ENCODE assay signal across 11 cellular contexts in genomic region chr2:109209412-109209811, GRCh38.
DNase-seq lines count a peak whose midpoint lies in the region; ATAC-seq, FAIRE-seq and TF ChIP-seq lines count a peak whose summit lies in the region.
"Had no signal": no experiment of that assay in that cellular context is flagged by ENCODE, and none has a peak within 500 bp of the region (broad histone marks: within the 10 kb centered on the region; RNA-seq: fewer than 3 reads in every experiment).

No MANE protein-coding gene starts in this region.

- no peaks in the 10 kb centered on the region for H3K27me3 ChIP-seq in RWPE2 (ENCODE audit: insufficient read depth, poor library complexity, severe bottlenecking)
- no peaks in the 10 kb centered on the region for H3K27me3 ChIP-seq in pancreas
- no peaks in the 10 kb centered on the region for H3K27me3 ChIP-seq in WERI-Rb-1 (ENCODE audit: insufficient read depth, low read depth, severe bottlenecking)
- no peaks in the 10 kb centered on the region for H3K27me3 ChIP-seq in Peyer's patch

- ATAC-seq in RWPE2 (ENCODE audit: low read depth) (peak; percentile 72), pancreas (peak; percentile 60 to 78 (median 69)), GM19455 (IDR thresholded peaks at IDR 0.05; ENCODE audit: unreplicated experiment) (no peak), GM21825 (IDR thresholded peaks at IDR 0.05; ENCODE audit: unreplicated experiment) (no peak)

- DNase-seq in EL (peak; percentile 78), RWPE2 (ENCODE audit: low spot score) (no peak), fibroblast of mammary gland (ENCODE audit: low read depth) (peak; percentile 82), pancreas (no peak), WERI-Rb-1 (no peak), Peyer's patch (no peak)
- DNase-seq: NCI-H1092, substantia nigra had no signal

- H3K27ac ChIP-seq in RWPE2 (ENCODE audit: poor library complexity, severe bottlenecking) (peak overlapping the region; percentile 78), pancreas (peak overlapping the region in 3 of 4 donors; percentile 31 to 47 (median 46)), WERI-Rb-1 (no peak overlapping the region), Peyer's patch (no peak overlapping the region)

- H3K4me3 ChIP-seq in RWPE2 (ENCODE audit: severe bottlenecking) (no peak overlapping the region), fibroblast of mammary gland (ENCODE audit: control insufficient read depth, low read depth, low read length) (no peak overlapping the region), pancreas (no peak overlapping the region), WERI-Rb-1 (ENCODE audit: low read depth, low read length) (no peak overlapping the region), Peyer's patch (no peak overlapping the region)

- WGBS in pancreas, 2 donors: 32 to 33% methylated on average over 4 of the region's 4 CpGs

- peaks cover 38% of the 10 kb centered on the region for H3K4me1 ChIP-seq in RWPE2 (ENCODE audit: insufficient read depth, poor library complexity, severe bottlenecking)
- H3K4me1 ChIP-seq in pancreas: peaks cover 0 to 6% (median 5%) of the 10 kb centered on the region in 3 donors
- H3K4me1 ChIP-seq in Peyer's patch: peaks cover 0 to 11% (median 2%) of the 10 kb centered on the region in 4 donors

- intact Hi-C loops in pancreas (cut with DNase I): no loop called here

- H3K36me3 ChIP-seq in RWPE2 (ENCODE audit: low read depth) (no peaks in the 10 kb centered on the region), pancreas (no peaks in the 10 kb centered on the region), WERI-Rb-1 (no peaks in the 10 kb centered on the region), Peyer's patch (no peaks in the 10 kb centered on the region)

- no peak for TF ChIP-seq POLR2A in Peyer's patch (IDR thresholded peaks at IDR 0.05)

- FAIRE-seq in pancreas (lab: Jason Lieb, UNC): no peak
- FAIRE-seq: colon had no signal

- TF ChIP-seq CTCF in RWPE2 (IDR thresholded peaks at IDR 0.05; ENCODE audit: poor library complexity, severe bottlenecking) (no peak), fibroblast of mammary gland (conservative IDR thresholded peaks at IDR 0.05; ENCODE audit: control insufficient read depth, insufficient read depth, low read depth, low read length) (no peak), pancreas (IDR thresholded peaks at IDR 0.05) (no peak), WERI-Rb-1 (IDR thresholded peaks at IDR 0.05; ENCODE audit: low read depth, low read length) (no peak), Peyer's patch (IDR thresholded peaks at IDR 0.05) (no peak)

- H3K9me3 ChIP-seq in RWPE2 (ENCODE audit: severe bottlenecking) (no peaks in the 10 kb centered on the region), pancreas (no peaks in the 10 kb centered on the region), WERI-Rb-1 (ENCODE audit: severe bottlenecking) (no peaks in the 10 kb centered on the region), Peyer's patch (no peaks in the 10 kb centered on the region)

Comparison
In these comparisons a context has a peak if more than half of its experiments do, and no peak if none do; other contexts are left out.
1. DNase-seq: peak in EL (single experiment) and fibroblast of mammary gland (single experiment); none in RWPE2 (single experiment), pancreas (0 of 6), WERI-Rb-1 (single experiment) and Peyer's patch (0 of 3).
2. ATAC-seq: peak in RWPE2 (single experiment) and pancreas (4 of 4); none in GM19455 (single experiment) and GM21825 (single experiment).
3. H3K27ac ChIP-seq: peak in RWPE2 (single experiment) and pancreas (3 of 4); none in WERI-Rb-1 (single experiment) and Peyer's patch (0 of 4).